In genomic region chr6:165551828-165552227, GRCh38 we compare ENCODE assay signal across 1 cellular context.
TF ChIP-seq lines count a peak whose summit lies in the region.

No MANE protein-coding gene starts in this region.

TF ChIP-seq in H1, 55 proteins besides CTCF, POLR2A, EP300 and RAD21:
- TF ChIP-seq USF2 (IDR thresholded peaks at IDR 0.05; ENCODE audit: low read length) (no peak), SP1 (IDR thresholded peaks at IDR 0.05; ENCODE audit: low read depth, low read length) (no peak), CEBPB (IDR thresholded peaks at IDR 0.05; ENCODE audit: low read depth, low read length) (no peak), BCL11A (IDR thresholded peaks at IDR 0.05; ENCODE audit: low read depth in 2 of 2, low read length in 2 of 2) (no peak), PHF8 (conservative IDR thresholded peaks at IDR 0.05; ENCODE audit: low read depth, low read length) (no peak), SIRT6 (IDR thresholded peaks at IDR 0.05; ENCODE audit: low read length) (no peak), ATF2 (IDR thresholded peaks at IDR 0.05; ENCODE audit: low read length) (no peak)
